15 cellular contexts compared by ENCODE assay signal in the genomic region with DNA sequence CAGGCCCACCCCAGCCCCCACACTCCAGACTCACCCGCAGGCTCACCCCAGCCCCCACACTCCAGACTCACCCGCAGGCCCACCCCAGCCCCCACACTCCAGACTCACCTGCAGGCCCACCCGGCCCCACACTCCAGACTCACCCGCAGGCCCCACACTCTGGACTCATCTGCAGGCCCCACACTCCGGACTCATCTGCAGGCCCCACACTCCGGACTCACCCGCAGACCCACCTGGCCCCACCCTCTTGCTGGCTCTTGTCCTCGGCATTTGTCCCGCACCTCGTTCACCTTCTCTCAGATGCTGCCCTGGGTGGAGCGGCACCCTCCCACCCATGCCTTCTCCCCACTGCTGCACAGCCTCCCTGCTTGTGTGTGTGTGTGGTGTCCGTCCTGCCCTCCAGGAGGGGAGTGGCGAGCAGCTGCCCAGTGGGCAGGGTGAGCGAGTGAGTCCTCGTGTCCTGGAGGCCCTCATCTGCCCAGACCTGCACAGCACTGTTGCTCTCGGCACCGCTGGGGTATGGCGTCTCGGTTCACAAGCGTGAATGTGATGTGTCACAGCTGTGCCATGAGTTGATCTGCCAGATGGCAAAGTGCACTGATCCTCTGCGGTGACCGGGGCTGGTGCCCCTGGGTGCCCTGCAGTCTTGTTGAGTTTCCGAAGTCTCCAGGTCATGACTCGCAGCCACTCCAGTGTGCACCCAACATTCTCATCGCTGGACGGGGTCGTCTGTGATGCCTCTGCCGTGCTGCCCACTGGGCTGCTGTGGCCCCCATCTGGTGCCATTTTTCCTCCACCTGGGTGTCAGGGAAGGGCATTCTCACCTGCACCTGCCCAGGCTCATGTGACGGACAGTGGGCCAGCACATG.
"Had no signal": no experiment of that assay in that cellular context is flagged by ENCODE, and none has a peak within 500 bp of the region (broad histone marks: within the 10 kb centered on the region; RNA-seq: fewer than 3 reads in every experiment).

No MANE protein-coding gene starts in this region.

- H3K4me1 ChIP-seq: colonic mucosa, tibial nerve had no signal

- FAIRE-seq: endometrium, frontal cortex had no signal

- H3K4me3 ChIP-seq: colonic mucosa, tibial nerve had no signal

- H3K9me3 ChIP-seq: colonic mucosa, tibial nerve had no signal

- H3K27ac ChIP-seq: colonic mucosa, tibial nerve had no signal

- H3K27me3 ChIP-seq: colonic mucosa, tibial nerve had no signal

- DNase-seq: activated CD4-positive, CD25-positive, alpha-beta regulatory T cell; activated gamma-delta T cell treated with Interleukin-2 at 50 U/mL for 16 hours; activated naive CD8-positive, alpha-beta T cell treated with anti-CD3 and anti-CD28 coated beads for 36 hours; amygdala; central memory CD4-positive, alpha-beta T cell; colonic mucosa; erythroblast; nucleus accumbens; stimulated activated CD4-positive, alpha-beta T cell treated with anti-CD3 and anti-CD28 coated beads, Interleukin-12 subunit alpha, Interleukin-12 subunit beta, amount 100 ng/mL, for 4 hours; stimulated activated CD4-positive, alpha-beta T cell treated with anti-CD3 and anti-CD28 coated beads, Interleukin-1b, Interleukin-23, amount 100 ng/mL, for 48 hours; stimulated activated naive CD4-positive, alpha-beta T cell treated with Interleukin-2 at 50 U/mL for 16 hours; T1000 had no signal
